In the genomic region with DNA sequence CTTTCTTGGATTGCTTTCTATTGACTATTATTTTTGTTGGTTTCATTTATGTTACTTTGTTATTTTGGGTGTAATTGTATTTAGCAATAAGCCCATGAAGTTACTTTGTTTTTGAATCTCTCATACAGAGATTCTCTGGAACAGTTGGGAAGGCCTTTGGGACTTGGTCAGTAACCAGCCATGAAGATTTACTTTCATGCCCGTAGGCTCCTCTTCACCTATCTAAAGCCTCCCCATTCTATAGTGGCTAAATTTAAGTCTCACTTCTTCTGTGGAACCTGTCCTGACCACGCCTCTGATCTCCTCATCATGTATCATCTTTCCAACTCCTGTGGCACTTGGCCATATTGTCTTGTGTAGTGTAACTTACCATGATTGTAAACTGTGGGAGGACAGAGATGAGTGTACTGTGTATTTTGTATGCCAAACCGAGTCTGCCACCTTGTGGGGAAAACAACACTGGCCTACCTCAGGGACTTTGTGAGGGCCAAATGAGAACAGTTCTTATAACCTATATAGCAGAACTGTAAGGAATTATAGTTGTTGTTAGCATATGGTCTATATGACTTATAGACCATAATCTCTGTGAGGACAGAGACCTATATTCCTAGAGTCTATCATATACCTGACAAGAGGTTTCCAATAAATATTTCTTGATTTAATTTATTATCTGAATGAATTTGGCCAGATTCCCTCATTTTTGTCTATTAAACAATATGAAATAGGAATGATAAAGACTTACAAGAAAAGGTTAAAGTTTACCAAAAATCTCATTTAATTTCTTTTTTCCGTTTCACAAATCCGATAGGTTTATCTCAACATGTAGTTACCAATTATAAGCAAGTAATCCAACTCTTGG, we compare ENCODE assay signal across 7 cellular contexts.
DNase-seq lines count a peak whose midpoint lies in the region; ATAC-seq, FAIRE-seq and TF ChIP-seq lines count a peak whose summit lies in the region.

No MANE protein-coding gene starts in this region.

- H3K4me3 ChIP-seq in endodermal cell (ENCODE audit: low read length), result no peak overlapping the region

- no peaks in the 10 kb centered on the region for H3K4me1 Mint-ChIP-seq in endodermal cell
- peaks cover 2% of the 10 kb centered on the region for H3K4me1 Mint-ChIP-seq in mesothelial cell of epicardium

- no peak overlapping the region for H3K9ac ChIP-seq in endodermal cell (ENCODE audit: extremely low read depth, low read length, poor library complexity, severe bottlenecking)

- no peaks in the 10 kb centered on the region for H3K4me1 ChIP-seq in endodermal cell (ENCODE audit: control insufficient read depth, insufficient read depth, low read length)

- H3K27ac ChIP-seq in endodermal cell (ENCODE audit: low read depth, low read length), result no peak overlapping the region

- H3K9me3 ChIP-seq in endodermal cell (ENCODE audit: control insufficient read depth, low read length), result no peaks in the 10 kb centered on the region

- no peaks in the 10 kb centered on the region for H3K36me3 ChIP-seq in endodermal cell (ENCODE audit: control insufficient read depth, insufficient read depth, low read length)

- no peak for TF ChIP-seq POLR2A in GM12891 (IDR thresholded peaks at IDR 0.05; ENCODE audit: low read depth, low read length)

- WGBS in endodermal cell (ENCODE audit: insufficient coverage in 1 of 2, insufficient read length in 1 of 2), 2 experiments, result 50 to 61% methylated on average over 2 to 4 of the region's 5 CpGs

- TF ChIP-seq CTCF in endodermal cell (conservative IDR thresholded peaks at IDR 0.05), result peak; percentile 94
- peak; percentile 45 for TF ChIP-seq CTCF in mesothelial cell of epicardium (IDR thresholded peaks at IDR 0.05; ENCODE audit: unreplicated experiment)

- no peaks in the 10 kb centered on the region for H3K27me3 Mint-ChIP-seq in endodermal cell (ENCODE audit: insufficient read depth)
- no peaks in the 10 kb centered on the region for H3K27me3 Mint-ChIP-seq in mesothelial cell of epicardium (ENCODE audit: low read depth)

- no peaks in the 10 kb centered on the region for H3K27me3 ChIP-seq in endodermal cell (ENCODE audit: control insufficient read depth, insufficient read depth, low read length, poor library complexity, severe bottlenecking)

- FAIRE-seq in GM12891 (lab: Jason Lieb, UNC), result peak; percentile 87

- H3K36me3 Mint-ChIP-seq in endodermal cell (ENCODE audit: low read depth) (no peaks in the 10 kb centered on the region), mesothelial cell of epicardium (no peaks in the 10 kb centered on the region)

- DNase-seq in GM12891 (ENCODE audit: insufficient read length, low spot score) (peak; percentile 32), NCI-H69 (lab: John Stamatoyannopoulos, UW) (peak; percentile 63), endodermal cell (peak; percentile 84), mesothelial cell of epicardium (ENCODE audit: low spot score in 2 of 2, unreplicated experiment in 2 of 2) (peak in 1 of 2 experiments; percentile 55)
- peak; percentile 27 to 35 for DNase-seq in activated CD4-positive, alpha-beta T cell treated with anti-CD3 and anti-CD28 coated beads, Interleukin-2, amount 50 U/mL, for 4 hours
- peak; percentile 16 to 17 for DNase-seq in stimulated activated CD8-positive, alpha-beta memory T cell treated with anti-CD3 and anti-CD28 coated beads, Interleukin-7, amount 100 ng/mL, for 4 hours (ENCODE audit: low read depth in 2 of 2)

- H3K9me3 Mint-ChIP-seq in endodermal cell, result no peaks in the 10 kb centered on the region
- H3K9me3 Mint-ChIP-seq in mesothelial cell of epicardium, result no peaks in the 10 kb centered on the region

- H3K27ac Mint-ChIP-seq in endodermal cell, result no peak overlapping the region
- no peak overlapping the region for H3K27ac Mint-ChIP-seq in mesothelial cell of epicardium

- H3K4me3 Mint-ChIP-seq in endodermal cell (no peak overlapping the region), mesothelial cell of epicardium (no peak overlapping the region)

- ATAC-seq in HG03354 (IDR thresholded peaks at IDR 0.05; ENCODE audit: poor library complexity, severe bottlenecking, unreplicated experiment), result peak; percentile 78

TF ChIP-seq in GM12891, 5 proteins besides CTCF, POLR2A, EP300 and RAD21:
- no peak for TF ChIP-seq POLR2AphosphoS5 (IDR thresholded peaks at IDR 0.05; ENCODE audit: low read depth, low read length)
- TF ChIP-seq TAF1 (IDR thresholded peaks at IDR 0.05; ENCODE audit: low read depth, low read length), result no peak
- TF ChIP-seq SPI1 (IDR thresholded peaks at IDR 0.05; ENCODE audit: low read depth, low read length), result no peak
- TF ChIP-seq PAX5 (IDR thresholded peaks at IDR 0.05; ENCODE audit: insufficient read depth, low read length, severe bottlenecking), result no peak
- TF ChIP-seq POU2F2 (IDR thresholded peaks at IDR 0.05; ENCODE audit: low read depth, low read length), result no peak
